ENCODE assay signal across 8 cellular contexts in genomic region chr16:9094008-9094846, GRCh38. TPM values are rescaled to one million over a fixed set of nuclear protein-coding genes. Genes with fewer than 3 reads are reported as not detected.
DNase-seq lines count a peak whose midpoint lies in the region; ATAC-seq and TF ChIP-seq lines count a peak whose summit lies in the region.
"Had no signal": no experiment of that assay in that cellular context is flagged by ENCODE, and none has a peak within 500 bp of the region (broad histone marks: within the 10 kb centered on the region; RNA-seq: fewer than 3 reads in every experiment).

No MANE protein-coding gene starts in this region.

- POLR2A ChIA-PET in WTC11 (lab: Charles Lee) = interaction anchor here (0.5 to 1.9 kb wide), 2 partner anchors 15 to 199 kb away, joined by 3 to 8 read pairs; no protein-coding TSS in a partner anchor

- H3K27ac Mint-ChIP-seq in WTC11 = peak overlapping the region; percentile 93

- CTCF ChIA-PET in WTC11 (lab: Charles Lee) = interaction anchor here (1.6 to 2.1 kb wide), 2 partner anchors 40 to 44 kb away, joined by 7 to 8 read pairs; no protein-coding TSS in a partner anchor

- WGBS in spleen, 5 donors = 26 to 42% (median 30%) methylated on average over 8 of the region's 8 CpGs

- H3K27ac ChIP-seq in HUES48 (ENCODE audit: low read depth, low read length) = no peak overlapping the region
- H3K27ac ChIP-seq in spleen = peak overlapping the region in 7 of 8 donors; percentile 97 to 100 (median 100)

- ATAC-seq in WTC11 (no peak), GM21360 (IDR thresholded peaks at IDR 0.05; ENCODE audit: unreplicated experiment) (no peak)

- H3K9me3 ChIP-seq in HUES48 (ENCODE audit: control insufficient read depth, insufficient read depth, low read length) (no peaks in the 10 kb centered on the region), spleen (no peaks in the 10 kb centered on the region)

- peak overlapping the region; percentile 91 for H3K4me3 ChIP-seq in HUES48 (ENCODE audit: low read depth, low read length)
- H3K4me3 ChIP-seq in iPS-11a (ENCODE audit: low read depth, low read length) = peak overlapping the region; percentile 85
- peak overlapping the region; percentile 63 to 96 (median 83) for H3K4me3 ChIP-seq in spleen

- H3K27me3 ChIP-seq in HUES48 (ENCODE audit: control insufficient read depth, insufficient read depth, low read length) (no peaks in the 10 kb centered on the region), spleen (replicated peaks in 1 of 7) (no peaks in the 10 kb centered on the region)

- H3K9ac ChIP-seq in HUES48 (ENCODE audit: low read depth, low read length) = no peak overlapping the region

- H3K4me1 ChIP-seq in HUES48 (ENCODE audit: control insufficient read depth, insufficient read depth, low read length) (peaks cover 28% of the 10 kb centered on the region), spleen (peaks cover 55 to 80% (median 73%) of the 10 kb centered on the region in 6 donors)

- no peaks in the 10 kb centered on the region for H3K9me3 Mint-ChIP-seq in WTC11

- no peak for TF ChIP-seq POLR2A in spleen (IDR thresholded peaks at IDR 0.05)

- H3K4me1 Mint-ChIP-seq in WTC11 = peaks cover 49% of the 10 kb centered on the region

- DNase-seq in WTC11 (ENCODE audit: low spot score) = no peak
- no peak for DNase-seq in spleen
- DNase-seq in NCI-H748 (lab: John Stamatoyannopoulos, UW; ENCODE audit: unreplicated experiment) = no peak
- DNase-seq in NCI-H510A (lab: John Stamatoyannopoulos, UW) = no peak
- DNase-seq: stimulated activated CD4-positive, alpha-beta T cell treated with anti-CD3 and anti-CD28 coated beads, Interleukin-4, amount 100 ng/mL, for 24 hours had no signal

- peaks cover 51% of the 10 kb centered on the region for H3K36me3 Mint-ChIP-seq in WTC11

- H3K36me3 ChIP-seq in HUES48 (ENCODE audit: control insufficient read depth, insufficient read depth, low read length) = peaks cover 56% of the 10 kb centered on the region
- peaks cover 0 to 57% (median 18%) of the 10 kb centered on the region in 6 donors for H3K36me3 ChIP-seq in spleen

- intact Hi-C loops in spleen (cut with DNase I; ENCODE audit: low total_unique reads) = loop anchor here (10.0 kb wide), 1 partner anchor 129 kb away; the partner anchor contains the start of gene USP7

- H3K4me3 Mint-ChIP-seq in WTC11 = peak overlapping the region; percentile 100

- no peaks in the 10 kb centered on the region for H3K27me3 Mint-ChIP-seq in WTC11 (ENCODE audit: low read depth)

- TF ChIP-seq CTCF in WTC11 (IDR thresholded peaks at IDR 0.05) (no peak), spleen (IDR thresholded peaks at IDR 0.05 in 8 of 11, conservative IDR thresholded peaks at IDR 0.05 in 3 of 11) (no peak)

TF ChIP-seq in WTC11, 78 proteins besides CTCF, POLR2A, EP300 and RAD21:
- no peak for TF ChIP-seq ZNF396 (CRISPR knock-in tag; IDR thresholded peaks at IDR 0.05; ENCODE audit: borderline replicate concordance)
- no peak for TF ChIP-seq ZNF512 (CRISPR knock-in tag; IDR thresholded peaks at IDR 0.05; ENCODE audit: borderline replicate concordance)
- TF ChIP-seq NFATC4 (CRISPR knock-in tag; IDR thresholded peaks at IDR 0.05) = no peak
- no peak for TF ChIP-seq E2F4 (CRISPR knock-in tag; IDR thresholded peaks at IDR 0.05; ENCODE audit: borderline replicate concordance, low read depth)
- no peak for TF ChIP-seq ZNF121 (CRISPR knock-in tag; IDR thresholded peaks at IDR 0.05)
- no peak for TF ChIP-seq E2F1 (CRISPR knock-in tag; IDR thresholded peaks at IDR 0.05)
- no peak for TF ChIP-seq AR (CRISPR knock-in tag; IDR thresholded peaks at IDR 0.05)
- no peak for TF ChIP-seq MAX (CRISPR knock-in tag; IDR thresholded peaks at IDR 0.05)
- no peak for TF ChIP-seq CREB1 (CRISPR knock-in tag; IDR thresholded peaks at IDR 0.05)
- TF ChIP-seq ATF1 (CRISPR knock-in tag; IDR thresholded peaks at IDR 0.05) = no peak
- no peak for TF ChIP-seq TEAD1 (CRISPR knock-in tag; IDR thresholded peaks at IDR 0.05)
- no peak for TF ChIP-seq RORB (CRISPR knock-in tag; IDR thresholded peaks at IDR 0.05)
- TF ChIP-seq SP1 (CRISPR knock-in tag; conservative IDR thresholded peaks at IDR 0.05) = no peak
TF ChIP-seq in WTC11: peak in this region for 0.

RNA-seq across cellular contexts. Expression of gene HAPSTR1, which starts 2.8 kb away (rescaled TPM):
- total RNA-seq in WTC11 (2021) (54.3 to 59.1 TPM (median 56.4 TPM) in 3 replicates), spleen (10 to 100 TPM; 60.0 to 84.1 (median 76.3) TPM)
- polyA plus RNA-seq in spleen = 10 to 100 TPM in 1 of 3 donors, 1 to 10 TPM in 2; 7.3 to 15.0 (median 8.4) TPM
